ENCODE assay signal across 1 cellular context in the genomic region with DNA sequence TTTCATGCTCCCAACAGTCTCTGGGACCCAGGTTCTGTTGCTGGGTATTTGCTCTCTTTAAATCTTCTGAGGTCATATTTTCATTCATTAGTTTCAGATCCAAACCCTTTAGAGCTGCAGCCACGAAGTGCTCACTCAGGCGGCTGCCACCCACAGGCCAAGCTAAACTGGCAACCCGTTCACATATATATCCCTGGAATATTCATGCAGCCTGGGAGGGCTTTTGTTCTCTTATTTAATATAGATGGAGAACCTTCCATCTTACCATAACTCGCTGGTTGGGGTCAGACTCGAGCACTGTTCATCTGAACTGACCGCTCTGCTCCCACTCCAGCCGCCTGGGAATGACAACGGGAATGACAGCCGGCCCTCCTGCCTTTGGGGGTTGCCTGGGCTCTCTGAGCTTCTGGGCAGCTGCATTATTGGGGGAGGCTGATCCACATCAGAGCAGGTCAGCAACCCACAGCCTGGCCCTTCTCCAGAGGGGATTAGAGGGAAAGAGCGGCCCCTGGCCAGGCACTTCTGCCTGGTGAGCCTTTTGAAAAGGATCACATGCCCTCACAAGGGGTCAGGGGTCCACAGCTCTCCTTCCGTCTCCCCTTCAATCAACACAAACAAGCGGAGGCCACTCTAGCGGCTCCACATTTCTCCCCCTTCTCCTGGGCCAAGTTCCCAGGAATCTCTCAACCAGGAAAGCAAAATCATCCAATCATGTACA.
TF ChIP-seq lines count a peak whose summit lies in the region.

No MANE protein-coding gene starts in this region.

TF ChIP-seq in SK-N-SH, 30 proteins besides CTCF, POLR2A, EP300 and RAD21 (continued from another document):
- no peak for TF ChIP-seq GATA2 (CRISPR knock-in tag; IDR thresholded peaks at IDR 0.05)
- TF ChIP-seq GABPA (IDR thresholded peaks at IDR 0.05; ENCODE audit: low read depth) = no peak
- TF ChIP-seq, protein P1, sequence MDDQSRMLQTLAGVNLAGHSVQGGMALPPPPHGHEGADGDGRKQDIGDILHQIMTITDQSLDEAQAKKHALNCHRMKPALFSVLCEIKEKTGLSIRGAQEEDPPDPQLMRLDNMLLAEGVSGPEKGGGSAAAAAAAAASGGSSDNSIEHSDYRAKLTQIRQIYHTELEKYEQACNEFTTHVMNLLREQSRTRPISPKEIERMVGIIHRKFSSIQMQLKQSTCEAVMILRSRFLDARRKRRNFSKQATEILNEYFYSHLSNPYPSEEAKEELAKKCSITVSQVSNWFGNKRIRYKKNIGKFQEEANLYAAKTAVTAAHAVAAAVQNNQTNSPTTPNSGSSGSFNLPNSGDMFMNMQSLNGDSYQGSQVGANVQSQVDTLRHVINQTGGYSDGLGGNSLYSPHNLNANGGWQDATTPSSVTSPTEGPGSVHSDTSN (IDR thresholded peaks at IDR 0.05) = no peak
- TF ChIP-seq SMC3 (IDR thresholded peaks at IDR 0.05; ENCODE audit: low read depth, low read length) = no peak
- TF ChIP-seq ELF1 (IDR thresholded peaks at IDR 0.05) = no peak
TF ChIP-seq in SK-N-SH: peak in this region for 0.
